31 cellular contexts compared by ENCODE assay signal in the genomic region with DNA sequence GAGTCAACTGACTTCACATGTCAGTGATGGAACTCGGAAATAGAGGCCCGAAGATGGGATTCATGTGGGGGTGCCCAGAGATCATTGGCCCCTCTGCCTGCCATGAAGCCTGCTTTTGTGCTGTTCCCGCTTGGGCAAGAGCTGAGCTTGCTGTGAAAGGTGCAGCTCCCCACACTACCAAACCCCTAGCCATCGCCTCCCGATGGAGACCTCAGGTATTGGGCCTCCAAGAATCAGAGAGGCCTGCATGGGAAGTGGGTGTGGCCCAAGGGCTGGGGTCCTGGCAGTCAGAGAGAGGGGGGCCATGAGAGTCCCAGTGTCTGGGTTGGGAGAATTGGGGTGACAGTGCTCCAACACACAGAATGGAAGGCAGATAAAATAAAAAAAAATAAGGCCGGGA.
"Had no signal": no experiment of that assay in that cellular context is flagged by ENCODE, and none has a peak within 500 bp of the region (broad histone marks: within the 10 kb centered on the region; RNA-seq: fewer than 3 reads in every experiment).

No MANE protein-coding gene starts in this region.

- H3K4me2 ChIP-seq: SK-N-SH had no signal

- ATAC-seq: activated CD4-positive, alpha-beta T cell treated with anti-CD3 and anti-CD28 coated beads for 36 hours; activated CD4-positive, CD25-positive, alpha-beta regulatory T cell treated with anti-CD3 and anti-CD28 coated beads, Interleukin-2, amount 50 U/mL, for 24 hours; activated CD8-positive, alpha-beta memory T cell treated with anti-CD3 and anti-CD28 coated beads, Interleukin-2, amount 10 ng/mL, durations not matched to agents 7 days and 5 days; activated T-cell treated with anti-CD3 and anti-CD28 coated beads, Interleukin-2, amount 50 U/mL, for 72 hours; activated T-helper 17 cell treated with anti-CD3 and anti-CD28 coated beads, Interleukin-2, amount 50 U/mL, for 72 hours; body of pancreas; PC-3 had no signal

- H3K36me3 ChIP-seq: adrenal gland, breast epithelium, Peyer's patch, SJSA1 had no signal

- H3K4me3 Mint-ChIP-seq: activated CD4-positive, alpha-beta memory T cell treated with anti-CD3 and anti-CD28 coated beads, Interleukin-2, amount 10 ng/mL, durations not matched to agents 7 days and 5 days; activated CD4-positive, alpha-beta T cell treated with anti-CD3 and anti-CD28 coated beads for 36 hours; activated CD8-positive, alpha-beta memory T cell treated with anti-CD3 and anti-CD28 coated beads, Interleukin-2, amount 10 ng/mL, durations not matched to agents 7 days and 5 days; activated naive CD4-positive, alpha-beta T cell treated with anti-CD3 and anti-CD28 coated beads, Interleukin-2, amount 50 U/mL, for 24 hours; activated T-cell treated with anti-CD3 and anti-CD28 coated beads, Interleukin-2, amount 50 U/mL, for 72 hours; activated T-helper 17 cell treated with anti-CD3 and anti-CD28 coated beads, Interleukin-2, amount 50 U/mL, for 72 hours; T-helper 1 cell treated with Interleukin-12 subunit alpha and Interleukin-12 subunit beta and Interleukin-4 antibody, amounts not matched to agents 30 μg/mL and 1 μg/mL, for 36 hours; T-helper 2 cell treated with Interferon-gamma antibody and Interleukin-4, amounts not matched to agents 5 μg/mL and 100 μg/mL, for 36 hours had no signal

- H3K27me3 ChIP-seq: adrenal gland, body of pancreas, breast epithelium, Peyer's patch, SJSA1 had no signal

- H3K27ac Mint-ChIP-seq: activated CD4-positive, alpha-beta memory T cell treated with anti-CD3 and anti-CD28 coated beads, Interleukin-2, amount 10 ng/mL, durations not matched to agents 7 days and 5 days; activated CD4-positive, alpha-beta T cell treated with anti-CD3 and anti-CD28 coated beads for 36 hours; activated CD8-positive, alpha-beta memory T cell treated with anti-CD3 and anti-CD28 coated beads, Interleukin-2, amount 10 ng/mL, durations not matched to agents 7 days and 5 days; activated naive CD4-positive, alpha-beta T cell treated with anti-CD3 and anti-CD28 coated beads, Interleukin-2, amount 50 U/mL, for 24 hours; activated T-cell treated with anti-CD3 and anti-CD28 coated beads, Interleukin-2, amount 50 U/mL, for 72 hours; activated T-helper 17 cell treated with anti-CD3 and anti-CD28 coated beads, Interleukin-2, amount 50 U/mL, for 72 hours; T-helper 1 cell treated with Interleukin-12 subunit alpha and Interleukin-12 subunit beta and Interleukin-4 antibody, amounts not matched to agents 30 μg/mL and 1 μg/mL, for 36 hours; T-helper 2 cell treated with Interferon-gamma antibody and Interleukin-4, amounts not matched to agents 5 μg/mL and 100 μg/mL, for 36 hours had no signal

- H3K27me3 Mint-ChIP-seq: activated CD4-positive, alpha-beta memory T cell treated with anti-CD3 and anti-CD28 coated beads, Interleukin-2, amount 10 ng/mL, durations not matched to agents 7 days and 5 days had no signal

- H3K4me1 Mint-ChIP-seq: activated CD4-positive, alpha-beta memory T cell treated with anti-CD3 and anti-CD28 coated beads, Interleukin-2, amount 10 ng/mL, durations not matched to agents 7 days and 5 days; activated CD4-positive, alpha-beta T cell treated with anti-CD3 and anti-CD28 coated beads for 36 hours; activated CD8-positive, alpha-beta memory T cell treated with anti-CD3 and anti-CD28 coated beads, Interleukin-2, amount 10 ng/mL, durations not matched to agents 7 days and 5 days; activated naive CD4-positive, alpha-beta T cell treated with anti-CD3 and anti-CD28 coated beads, Interleukin-2, amount 50 U/mL, for 24 hours; activated T-helper 17 cell treated with anti-CD3 and anti-CD28 coated beads, Interleukin-2, amount 50 U/mL, for 72 hours had no signal

- H3K9me3 ChIP-seq: adrenal gland, body of pancreas, breast epithelium, Peyer's patch, SJSA1, SK-N-SH had no signal

- H3K4me3 ChIP-seq: adrenal gland, body of pancreas, breast epithelium, Peyer's patch, SJSA1 had no signal

- H3K9me3 Mint-ChIP-seq: activated CD4-positive, alpha-beta memory T cell treated with anti-CD3 and anti-CD28 coated beads, Interleukin-2, amount 10 ng/mL, durations not matched to agents 7 days and 5 days; activated naive CD4-positive, alpha-beta T cell treated with anti-CD3 and anti-CD28 coated beads, Interleukin-2, amount 50 U/mL, for 24 hours; activated T-cell treated with anti-CD3 and anti-CD28 coated beads, Interleukin-2, amount 50 U/mL, for 72 hours; activated T-helper 17 cell treated with anti-CD3 and anti-CD28 coated beads, Interleukin-2, amount 50 U/mL, for 72 hours; T-helper 1 cell treated with Interleukin-12 subunit alpha and Interleukin-12 subunit beta and Interleukin-4 antibody, amounts not matched to agents 30 μg/mL and 1 μg/mL, for 36 hours; T-helper 2 cell treated with Interferon-gamma antibody and Interleukin-4, amounts not matched to agents 5 μg/mL and 100 μg/mL, for 36 hours had no signal

- H3K36me3 Mint-ChIP-seq: activated CD8-positive, alpha-beta memory T cell treated with anti-CD3 and anti-CD28 coated beads, Interleukin-2, amount 10 ng/mL, durations not matched to agents 7 days and 5 days; activated naive CD4-positive, alpha-beta T cell treated with anti-CD3 and anti-CD28 coated beads, Interleukin-2, amount 50 U/mL, for 24 hours had no signal

- H3K9me2 ChIP-seq: SK-N-SH had no signal

- H3K27ac ChIP-seq: adrenal gland, body of pancreas, breast epithelium, Peyer's patch, SJSA1 had no signal

- DNase-seq: activated CD4-positive, alpha-beta memory T cell treated with anti-CD3 and anti-CD28 coated beads, Interleukin-2, amount 10 ng/mL, durations not matched to agents 7 days and 5 days; activated CD4-positive, alpha-beta T cell treated with anti-CD3 and anti-CD28 coated beads for 36 hours; activated CD8-positive, alpha-beta memory T cell treated with anti-CD3 and anti-CD28 coated beads for 24 hours; activated CD8-positive, alpha-beta memory T cell treated with anti-CD3 and anti-CD28 coated beads, Interleukin-2, amount 10 ng/mL, durations not matched to agents 7 days and 5 days; activated CD8-positive, alpha-beta memory T cell treated with anti-CD3 and anti-CD28 coated beads, Interleukin-2, amount 50 U/mL, for 48 hours; activated effector memory CD4-positive, alpha-beta T cell treated with anti-CD3 and anti-CD28 coated beads, Interleukin-2, amount 50 U/mL, for 16 hours; activated naive CD4-positive, alpha-beta T cell treated with Interleukin-2 at 50 U/mL for 16 hours; activated T-cell treated with anti-CD3 and anti-CD28 coated beads, Interleukin-2, amount 50 U/mL, for 72 hours; adrenal gland; body of pancreas; NCI-H1105; NCI-H1417 treated with DMSO at 0.1 percent for 48 hours; NCI-H187 treated with DMSO at 0.1 percent for 48 hours; NCI-H2081; NCI-H226; NCI-H446 treated with DMSO at 0.1 percent for 48 hours; NCI-H524; NCI-H69; NCI-H82; PC-3; Peyer's patch; RPMI8226; SHP77 treated with DMSO at 0.1 percent for 48 hours; SK-N-SH had no signal

- H3K4me1 ChIP-seq: adrenal gland, body of pancreas, breast epithelium, Peyer's patch had no signal

- H3K9ac ChIP-seq: SK-N-SH had no signal
